Comparison of ENCODE assay signal across 25 cellular contexts in genomic region chr4:118395057-118395679, GRCh38. TPM values are rescaled to one million over a fixed set of nuclear protein-coding genes. Genes with fewer than 3 reads are reported as not detected.
"Had no signal": no experiment of that assay in that cellular context is flagged by ENCODE, and none has a peak within 500 bp of the region (broad histone marks: within the 10 kb centered on the region; RNA-seq: fewer than 3 reads in every experiment).

No MANE protein-coding gene starts in this region.

- H3K27ac ChIP-seq: ascending aorta, esophagus muscularis mucosa, hepatocyte, left ventricle myocardium inferior, neural progenitor cell, transverse colon had no signal

- H3K4me1 Mint-ChIP-seq: activated CD4-positive, alpha-beta memory T cell treated with anti-CD3 and anti-CD28 coated beads, Interleukin-2, amount 10 ng/mL, durations not matched to agents 7 days and 5 days; activated naive CD4-positive, alpha-beta T cell treated with anti-CD3 and anti-CD28 coated beads, Interleukin-2, amount 10 ng/mL, durations not matched to agents 7 days and 5 days; activated naive CD8-positive, alpha-beta T cell treated with anti-CD3 and anti-CD28 coated beads, Interleukin-2, amount 10 ng/mL, durations not matched to agents 7 days and 5 days; naive thymus-derived CD8-positive, alpha-beta T cell had no signal

- H3K36me3 ChIP-seq: ascending aorta, esophagus muscularis mucosa, left ventricle myocardium inferior, neural progenitor cell, transverse colon had no signal

- H3K79me2 ChIP-seq: hepatocyte had no signal

- H3K27me3 ChIP-seq: ascending aorta, esophagus muscularis mucosa, hepatocyte, neural progenitor cell, transverse colon had no signal

- H3K4me3 Mint-ChIP-seq: activated CD4-positive, alpha-beta memory T cell treated with anti-CD3 and anti-CD28 coated beads, Interleukin-2, amount 10 ng/mL, durations not matched to agents 7 days and 5 days; activated CD4-positive, alpha-beta T cell treated with anti-CD3 and anti-CD28 coated beads, Interleukin-2, amount 10 ng/mL, durations not matched to agents 7 days and 5 days; activated naive CD4-positive, alpha-beta T cell treated with anti-CD3 and anti-CD28 coated beads, Interleukin-2, amount 10 ng/mL, durations not matched to agents 7 days and 5 days; activated naive CD8-positive, alpha-beta T cell treated with anti-CD3 and anti-CD28 coated beads, Interleukin-2, amount 10 ng/mL, durations not matched to agents 7 days and 5 days; activated T-cell treated with anti-CD3 and anti-CD28 coated beads, Interleukin-2, amount 50 U/mL, for 24 hours; brain; naive thymus-derived CD8-positive, alpha-beta T cell; neural progenitor cell; WTC11 had no signal

- H3K9me3 ChIP-seq: ascending aorta, transverse colon had no signal

- H2AFZ ChIP-seq: hepatocyte, neural progenitor cell had no signal

- H3K36me3 Mint-ChIP-seq: activated naive CD4-positive, alpha-beta T cell treated with anti-CD3 and anti-CD28 coated beads, Interleukin-2, amount 10 ng/mL, durations not matched to agents 7 days and 5 days; activated naive CD8-positive, alpha-beta T cell treated with anti-CD3 and anti-CD28 coated beads, Interleukin-2, amount 10 ng/mL, durations not matched to agents 7 days and 5 days; brain; neural progenitor cell had no signal

- DNase-seq: activated CD4-positive, alpha-beta memory T cell treated with anti-CD3 and anti-CD28 coated beads, Interleukin-2, amount 10 ng/mL, durations not matched to agents 7 days and 5 days; activated CD4-positive, alpha-beta T cell treated with anti-CD3 and anti-CD28 coated beads for 1 hour; activated CD4-positive, alpha-beta T cell treated with anti-CD3 and anti-CD28 coated beads, Interleukin-2, amount 10 ng/mL, durations not matched to agents 7 days and 5 days; activated CD8-positive, alpha-beta memory T cell treated with anti-CD3 and anti-CD28 coated beads, Interleukin-2, amount 50 U/mL, for 48 hours; activated gamma-delta T cell; activated naive CD4-positive, alpha-beta T cell treated with anti-CD3 and anti-CD28 coated beads, Interleukin-2, amount 10 ng/mL, durations not matched to agents 7 days and 5 days; activated naive CD8-positive, alpha-beta T cell treated with anti-CD3 and anti-CD28 coated beads, Interleukin-2, amount 10 ng/mL, durations not matched to agents 7 days and 5 days; activated T-cell treated with anti-CD3 and anti-CD28 coated beads, Interleukin-2, amount 50 U/mL, for 24 hours; caudate nucleus; islet precursor cell; left ventricle myocardium inferior; naive thymus-derived CD8-positive, alpha-beta T cell; posterior cingulate gyrus; right cardiac atrium; stimulated activated CD4-positive, alpha-beta T cell treated with anti-CD3 and anti-CD28 coated beads, Interleukin-2, amount 100 ng/mL, for 48 hours; stimulated activated naive CD4-positive, alpha-beta T cell treated with Interleukin-2 at 50 U/mL for 16 hours; T-helper 2 cell; transverse colon had no signal

- ATAC-seq: naive thymus-derived CD8-positive, alpha-beta T cell; right cardiac atrium; WTC11 had no signal

- H3K4me3 ChIP-seq: ascending aorta, esophagus muscularis mucosa, hepatocyte, left ventricle myocardium inferior, lung, neural progenitor cell, transverse colon had no signal

- H3K27me3 Mint-ChIP-seq: activated CD4-positive, alpha-beta T cell treated with anti-CD3 and anti-CD28 coated beads, Interleukin-2, amount 10 ng/mL, durations not matched to agents 7 days and 5 days; activated T-cell treated with anti-CD3 and anti-CD28 coated beads, Interleukin-2, amount 50 U/mL, for 24 hours had no signal

- H3K27ac Mint-ChIP-seq: activated CD4-positive, alpha-beta memory T cell treated with anti-CD3 and anti-CD28 coated beads, Interleukin-2, amount 10 ng/mL, durations not matched to agents 7 days and 5 days; activated CD4-positive, alpha-beta T cell treated with anti-CD3 and anti-CD28 coated beads, Interleukin-2, amount 10 ng/mL, durations not matched to agents 7 days and 5 days; activated naive CD4-positive, alpha-beta T cell treated with anti-CD3 and anti-CD28 coated beads, Interleukin-2, amount 10 ng/mL, durations not matched to agents 7 days and 5 days; activated naive CD8-positive, alpha-beta T cell treated with anti-CD3 and anti-CD28 coated beads, Interleukin-2, amount 10 ng/mL, durations not matched to agents 7 days and 5 days; activated T-cell treated with anti-CD3 and anti-CD28 coated beads, Interleukin-2, amount 50 U/mL, for 24 hours; naive thymus-derived CD8-positive, alpha-beta T cell; neural progenitor cell; WTC11 had no signal

- H3K4me1 ChIP-seq: ascending aorta, left ventricle myocardium inferior, transverse colon had no signal

RNA-seq across cellular contexts. Expression of gene PRSS12, which starts 42.4 kb away (rescaled TPM):
- total RNA-seq: activated CD4-positive, alpha-beta memory T cell treated with anti-CD3 and anti-CD28 coated beads, Interleukin-2, amount 10 ng/mL, durations not matched to agents 7 days and 5 days; activated CD4-positive, alpha-beta T cell treated with anti-CD3 and anti-CD28 coated beads, Interleukin-2, amount 10 ng/mL, durations not matched to agents 7 days and 5 days; activated naive CD8-positive, alpha-beta T cell treated with anti-CD3 and anti-CD28 coated beads, Interleukin-2, amount 10 ng/mL, durations not matched to agents 7 days and 5 days; ascending aorta; left ventricle myocardium inferior; naive thymus-derived CD8-positive, alpha-beta T cell; right cardiac atrium had no signal
